In the genomic region with DNA sequence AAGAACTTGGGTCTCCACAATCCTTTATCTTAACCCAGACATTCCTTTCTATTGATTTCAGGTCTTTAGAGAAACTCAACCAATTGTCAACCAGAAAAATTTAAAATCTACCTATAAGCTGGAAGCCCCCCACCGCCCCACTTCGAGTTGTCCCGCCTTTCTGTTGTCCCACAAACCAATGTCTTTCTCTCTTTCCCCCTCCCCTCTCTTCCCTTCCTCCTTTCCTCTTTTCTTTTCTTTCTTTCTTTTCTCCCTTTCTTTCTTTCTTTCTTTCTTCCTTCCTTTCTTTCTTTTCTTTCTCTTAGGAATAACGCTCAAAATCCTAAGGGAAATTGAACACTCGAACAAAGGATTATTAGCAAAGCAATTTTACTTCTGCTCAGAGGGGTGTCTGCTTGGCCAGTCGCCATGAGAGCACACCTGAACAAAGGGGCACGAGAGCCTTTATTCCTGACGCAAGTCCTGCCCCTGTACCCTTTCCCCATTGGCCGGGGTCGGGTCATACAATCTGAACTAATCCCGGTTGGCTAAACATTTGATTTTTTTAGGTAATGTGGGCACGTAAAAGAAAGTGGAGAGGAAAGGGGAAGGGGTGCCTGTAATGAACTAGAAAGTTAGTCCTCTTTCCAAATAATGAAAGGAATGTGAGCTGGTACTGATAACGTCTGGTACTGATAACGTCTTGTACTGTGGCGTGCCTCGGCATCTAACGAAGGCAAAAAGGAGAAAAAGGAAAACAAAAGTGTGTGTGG, we compare ENCODE assay signal across 13 cellular contexts. TPM values are rescaled to one million over a fixed set of nuclear protein-coding genes. Genes with fewer than 3 reads are reported as not detected.
A peak's percentile ranks its signal among the peaks of the same experiment; 100 is the strongest.
DNase-seq lines count a peak whose midpoint lies in the region; ATAC-seq, FAIRE-seq and TF ChIP-seq lines count a peak whose summit lies in the region.
"Had no signal": no experiment of that assay in that cellular context is flagged by ENCODE, and none has a peak within 500 bp of the region (broad histone marks: within the 10 kb centered on the region; RNA-seq: fewer than 3 reads in every experiment).

No MANE protein-coding gene starts in this region.

- WGBS in right lobe of liver (ENCODE audit: insufficient coverage, low coverage, low lambda C conversion rate, missing lambda C conversion rate) = 55% methylated on average over 17 of the region's 17 CpGs

- peak overlapping the region; percentile 94 for H3K27ac Mint-ChIP-seq in activated CD4-positive, alpha-beta memory T cell treated with anti-CD3 and anti-CD28 coated beads for 36 hours
- peak overlapping the region; percentile 42 for H3K27ac Mint-ChIP-seq in type B pancreatic cell

- H3K4me1 Mint-ChIP-seq in activated CD4-positive, alpha-beta memory T cell treated with anti-CD3 and anti-CD28 coated beads for 36 hours (ENCODE audit: low read depth) = peaks cover 50% of the 10 kb centered on the region
- peaks cover 22% of the 10 kb centered on the region for H3K4me1 Mint-ChIP-seq in type B pancreatic cell (ENCODE audit: unreplicated experiment)

- FAIRE-seq in HTR-8/SVneo (lab: Jason Lieb, UNC) = no peak
- FAIRE-seq: GM12878 had no signal

- H3K9me3 ChIP-seq in left ventricle myocardium inferior (replicated peaks) (no peaks in the 10 kb centered on the region), right lobe of liver (no peaks in the 10 kb centered on the region)
- H3K9me3 ChIP-seq: right atrium auricular region had no signal

- H3K4me3 ChIP-seq in left ventricle myocardium inferior (no peak overlapping the region), right lobe of liver (no peak overlapping the region)

- ATAC-seq in left cardiac atrium (no peak), right lobe of liver (no peak), HG02623 (IDR thresholded peaks at IDR 0.05; ENCODE audit: unreplicated experiment) (no peak)
- ATAC-seq: Panc1 had no signal

- intact Hi-C loops in left ventricle myocardium inferior (cut with micrococcal nuclease) (no loop called here), left cardiac atrium (cut with DNase I) (no loop called here), right lobe of liver (cut with DNase I) (loop anchor here (10.0 kb wide), 1 partner anchor 73 kb away; the partner anchor contains the start of genes APBB3 (in 2 of the 2) and SLC35A4 (in 2 of the 2))
- intact Hi-C loops in activated CD4-positive, alpha-beta memory T cell treated with anti-CD3 and anti-CD28 coated beads for 36 hours (cut with micrococcal nuclease) = loop anchor here (5.0 kb wide), 1 partner anchor 396 kb away; no protein-coding TSS in a partner anchor

- no peak for DNase-seq in left ventricle myocardium inferior
- no peak for DNase-seq in left cardiac atrium
- no peak for DNase-seq in activated CD4-positive, alpha-beta memory T cell treated with anti-CD3 and anti-CD28 coated beads for 36 hours
- no peak for DNase-seq in right lobe of liver
- no peak for DNase-seq in type B pancreatic cell (ENCODE audit: extremely low spot score, unreplicated experiment)
- DNase-seq in HTR-8/SVneo (ENCODE audit: insufficient read length, low spot score) = no peak
- DNase-seq in GM10248 (ENCODE audit: extremely low spot score) = no peak
- DNase-seq: activated CD8-positive, alpha-beta memory T cell treated with anti-CD3 and anti-CD28 coated beads, Interleukin-2, amount 50 U/mL, for 4 hours; NCI-H510A had no signal

- no peak for TF ChIP-seq POLR2A in right lobe of liver (IDR thresholded peaks at IDR 0.05)

- H3K27ac ChIP-seq in left ventricle myocardium inferior (replicated peaks) (peak overlapping the region; percentile 93), right lobe of liver (peak overlapping the region in 2 of 3 donors; percentile 89 to 97)

- H3K36me3 Mint-ChIP-seq in activated CD4-positive, alpha-beta memory T cell treated with anti-CD3 and anti-CD28 coated beads for 36 hours = peaks cover 18% of the 10 kb centered on the region
- no peaks in the 10 kb centered on the region for H3K36me3 Mint-ChIP-seq in type B pancreatic cell

- no peak for TF ChIP-seq CTCF in left ventricle myocardium inferior (IDR thresholded peaks at IDR 0.05; ENCODE audit: borderline replicate concordance)
- no peak for TF ChIP-seq CTCF in right lobe of liver (IDR thresholded peaks at IDR 0.05)
- no peak for TF ChIP-seq CTCF in type B pancreatic cell (conservative IDR thresholded peaks at IDR 0.05)
- no peak for TF ChIP-seq CTCF in GM10248 (IDR thresholded peaks at IDR 0.05; ENCODE audit: control extremely low read depth, extremely low read depth, low read depth, missing control alignments)

- H3K36me3 ChIP-seq in left ventricle myocardium inferior (peaks cover 16% of the 10 kb centered on the region), right lobe of liver (peaks cover 0 to 9% (median 0%) of the 10 kb centered on the region in 4 donors)
- H3K36me3 ChIP-seq: right atrium auricular region had no signal

- no peaks in the 10 kb centered on the region for H3K9me3 Mint-ChIP-seq in activated CD4-positive, alpha-beta memory T cell treated with anti-CD3 and anti-CD28 coated beads for 36 hours
- no peaks in the 10 kb centered on the region for H3K9me3 Mint-ChIP-seq in type B pancreatic cell

- H3K4me1 ChIP-seq in left ventricle myocardium inferior (peaks cover 44% of the 10 kb centered on the region), right lobe of liver (peaks cover 0 to 33% (median 16%) of the 10 kb centered on the region in 4 donors)

- CTCF ChIA-PET in activated CD4-positive, alpha-beta memory T cell treated with anti-CD3 and anti-CD28 coated beads for 36 hours (lab: Charles Lee) = interaction anchor here (1.0 to 2.2 kb wide), 3 partner anchors 9 to 274 kb away, joined by 4 to 7 read pairs (median 5); partner anchors contain the start of genes HARS2, IK and NDUFA2
- CTCF ChIA-PET in GM10248 (lab: Yijun Ruan, JAX) = interaction anchor here (0.8 to 1.9 kb wide), 7 partner anchors 10 to 279 kb away, joined by 3 to 7 read pairs (median 3); no protein-coding TSS in a partner anchor

- peak overlapping the region; percentile 38 for H3K4me3 Mint-ChIP-seq in activated CD4-positive, alpha-beta memory T cell treated with anti-CD3 and anti-CD28 coated beads for 36 hours
- H3K4me3 Mint-ChIP-seq in type B pancreatic cell = peak overlapping the region; percentile 72

- POLR2A ChIA-PET in activated CD4-positive, alpha-beta memory T cell treated with anti-CD3 and anti-CD28 coated beads for 36 hours (lab: Charles Lee) = interaction anchor here (1.2 to 2.1 kb wide), 4 partner anchors 10 to 237 kb away, joined by 3 to 15 read pairs (median 6); partner anchors contain the start of genes HARS1, HARS2, IK and NDUFA2
- POLR2A ChIA-PET in GM10248 (lab: Yijun Ruan, JAX) = interaction anchor here (1.4 kb wide), 1 partner anchor 9 kb away, joined by 4 read pairs; the partner anchor contains the start of genes IK and NDUFA2

- H3K27me3 ChIP-seq in left ventricle myocardium inferior (ENCODE audit: low read depth) = no peaks in the 10 kb centered on the region
- no peaks in the 10 kb centered on the region for H3K27me3 ChIP-seq in right lobe of liver
- H3K27me3 ChIP-seq: right atrium auricular region had no signal

- H3K27me3 Mint-ChIP-seq in activated CD4-positive, alpha-beta memory T cell treated with anti-CD3 and anti-CD28 coated beads for 36 hours = no peaks in the 10 kb centered on the region
- H3K27me3 Mint-ChIP-seq in type B pancreatic cell = no peaks in the 10 kb centered on the region

RNA-seq across cellular contexts. Expression of gene TMCO6, which starts 1.4 kb away (rescaled TPM):
- total RNA-seq in left ventricle myocardium inferior (2.6 TPM), left cardiac atrium (1 to 10 TPM; 3.9 to 6.4 TPM), right lobe of liver (10 to 100 TPM in 5 of 6 experiments, 1 to 10 TPM in 1; 7.3 to 45.5 (median 23.6) TPM), type B pancreatic cell (ENCODE audit: low replicate concordance) (26.2 and 29.4 TPM in 2 replicates)
- total RNA-seq in activated CD4-positive, alpha-beta memory T cell treated with anti-CD3 and anti-CD28 coated beads for 36 hours = 10 to 100 TPM; 33.7 to 33.8 TPM

RNA-seq across cellular contexts. Expression of gene CD14, which starts 4.9 kb away (rescaled TPM):
- 26.2 TPM for total RNA-seq in left ventricle myocardium inferior
- total RNA-seq in left cardiac atrium = 100 to 1,000 TPM in 1 of 2 donors, 10 to 100 TPM in 1; 73.9 to 107 TPM
- total RNA-seq in activated CD4-positive, alpha-beta memory T cell treated with anti-CD3 and anti-CD28 coated beads for 36 hours = under 1 TPM; 0.39 to 0.62 TPM
- 100 to 1,000 TPM; 174 to 513 (median 244) TPM for total RNA-seq in right lobe of liver
- 0.17 TPM in 1 of 2 replicates, not detected in the other for total RNA-seq in type B pancreatic cell (ENCODE audit: low replicate concordance)

RNA-seq across cellular contexts. Expression of gene NDUFA2, which starts 9.5 kb away (rescaled TPM):
- 142 TPM for total RNA-seq in left ventricle myocardium inferior
- total RNA-seq in left cardiac atrium = 100 to 1,000 TPM in 1 of 2 donors, 10 to 100 TPM in 1; 98.2 to 108 TPM
- 10 to 100 TPM; 63.8 to 69.4 TPM for total RNA-seq in activated CD4-positive, alpha-beta memory T cell treated with anti-CD3 and anti-CD28 coated beads for 36 hours
- 10 to 100 TPM; 35.4 to 56.8 (median 52.4) TPM for total RNA-seq in right lobe of liver
- 65.0 and 66.4 TPM in 2 replicates for total RNA-seq in type B pancreatic cell (ENCODE audit: low replicate concordance)

RNA-seq across cellular contexts. Expression of gene IK, which starts 9.7 kb away (rescaled TPM):
- 72.0 TPM for total RNA-seq in left ventricle myocardium inferior
- total RNA-seq in left cardiac atrium = 10 to 100 TPM; 59.6 to 62.8 TPM
- 100 to 1,000 TPM; 103 to 104 TPM for total RNA-seq in activated CD4-positive, alpha-beta memory T cell treated with anti-CD3 and anti-CD28 coated beads for 36 hours
- total RNA-seq in right lobe of liver = 10 to 100 TPM; 26.6 to 50.7 (median 30.3) TPM
- total RNA-seq in type B pancreatic cell (ENCODE audit: low replicate concordance) = 81.9 and 100 TPM in 2 replicates

RNA-seq across cellular contexts. Expression of gene WDR55, which starts 26.8 kb away (rescaled TPM):
- 11.4 TPM for total RNA-seq in left ventricle myocardium inferior
- total RNA-seq in left cardiac atrium = 10 to 100 TPM; 11.0 to 15.4 TPM
- total RNA-seq in activated CD4-positive, alpha-beta memory T cell treated with anti-CD3 and anti-CD28 coated beads for 36 hours = 10 to 100 TPM; 30.4 to 32.1 TPM
- total RNA-seq in right lobe of liver = 10 to 100 TPM; 13.3 to 18.4 (median 15.0) TPM
- total RNA-seq in type B pancreatic cell (ENCODE audit: low replicate concordance) = 29.4 and 32.4 TPM in 2 replicates

Comparison
In these comparisons a context has a peak if more than half of its experiments do, and no peak if none do; other contexts are left out.
1. RNA of gene CD14, which starts 4.9 kb away (total RNA-seq): 174 to 513 TPM in right lobe of liver, 73.9 to 107 TPM in left cardiac atrium and 26.2 TPM in left ventricle myocardium inferior (single experiment); 0.39 to 0.62 TPM in activated CD4-positive, alpha-beta memory T cell treated with anti-CD3 and anti-CD28 coated beads for 36 hours and 0.17 TPM in type B pancreatic cell; every median in the first group is over 10 times any median in the second.
2. intact Hi-C loops: an anchor here in activated CD4-positive, alpha-beta memory T cell treated with anti-CD3 and anti-CD28 coated beads for 36 hours (5.0 kb wide) and right lobe of liver (10.0 kb wide); none called in left ventricle myocardium inferior and left cardiac atrium.